Comparison of ENCODE assay signal across 18 cellular contexts in genomic region chr10:90723416-90724068, GRCh38.
DNase-seq lines count a peak whose midpoint lies in the region; ATAC-seq, FAIRE-seq and TF ChIP-seq lines count a peak whose summit lies in the region.
"Had no signal": no experiment of that assay in that cellular context is flagged by ENCODE, and none has a peak within 500 bp of the region (broad histone marks: within the 10 kb centered on the region; RNA-seq: fewer than 3 reads in every experiment).

No MANE protein-coding gene starts in this region.

- no peaks in the 10 kb centered on the region for H3K36me3 ChIP-seq in CD4-positive, alpha-beta memory T cell (ENCODE audit: insufficient read depth, low read length)
- H3K36me3 ChIP-seq in HUES64 (ENCODE audit: insufficient read depth, low read length) (no peaks in the 10 kb centered on the region), GM12878 (ENCODE audit: control insufficient read depth in 2 of 2, insufficient read depth in 2 of 2, low read length in 1 of 2) (no peaks in the 10 kb centered on the region)
- H3K36me3 ChIP-seq: adrenal gland, left lung, pancreas, SJSA1 had no signal

- no peaks in the 10 kb centered on the region for H3K9me3 ChIP-seq in CD4-positive, alpha-beta memory T cell (ENCODE audit: control insufficient read depth in 1 of 2, low read length in 2 of 2)
- H3K9me3 ChIP-seq in HUES64 (ENCODE audit: insufficient read depth, low read depth, low read length) (no peaks in the 10 kb centered on the region), GM12878 (replicated peaks; ENCODE audit: control insufficient read depth, insufficient read depth, low read length) (no peaks in the 10 kb centered on the region)
- H3K9me3 ChIP-seq: adrenal gland, left lung, pancreas, SJSA1, testis had no signal

- ATAC-seq in GM12878: peak; percentile 56
- ATAC-seq: left lung, pancreas had no signal

- H3K9ac ChIP-seq in HUES64 (ENCODE audit: low read depth, low read length) (no peak overlapping the region), GM12878 (ENCODE audit: control insufficient read depth, insufficient read depth, low read length) (no peak overlapping the region)

- H3K4me3 Mint-ChIP-seq in CD4-positive, alpha-beta memory T cell: peak overlapping the region in 5 of 8 donors; percentile 1 to 69 (median 28)
- H3K4me3 Mint-ChIP-seq in activated CD4-positive, alpha-beta memory T cell treated with anti-CD3 and anti-CD28 coated beads, Interleukin-2, amount 10 ng/mL, durations not matched to agents 7 days and 5 days: no peak overlapping the region

- BruUV-seq in GM12878 (replicated peaks; lab: Mats Ljungman, UMichigan): no TSS peak

- TF ChIP-seq RAD21 in GM12878 (IDR thresholded peaks at IDR 0.05; ENCODE audit: insufficient read depth, low read depth, low read length): no peak

- H3K4me3 ChIP-seq in CD4-positive, alpha-beta memory T cell (ENCODE audit: low read length in 2 of 2): no peak overlapping the region
- H3K4me3 ChIP-seq in HUES64 (ENCODE audit: low read length) (no peak overlapping the region), GM12878 (no peak overlapping the region)
- H3K4me3 ChIP-seq: adrenal gland, K562, left lung, pancreas, SJSA1, testis had no signal

- DNase-seq in CD4-positive, alpha-beta memory T cell: peak in 4 of 5 donors; percentile 14 to 26 (median 19)
- DNase-seq in GM12878 (ENCODE audit: low read depth, low spot score): no peak
- peak; percentile 42 for DNase-seq in kidney tubule cell (ENCODE audit: low spot score)
- no peak for DNase-seq in activated CD4-positive, alpha-beta memory T cell treated with anti-CD3 and anti-CD28 coated beads, Interleukin-2, amount 10 ng/mL, durations not matched to agents 7 days and 5 days
- no peak for DNase-seq in CD1c-positive myeloid dendritic cell (ENCODE audit: extremely low spot score)
- no peak for DNase-seq in foreskin melanocyte
- DNase-seq: activated CD4-positive, alpha-beta T cell treated with anti-CD3 and anti-CD28 coated beads for 4 hours; activated T-cell treated with anti-CD3 and anti-CD28 coated beads for 4 hours; adrenal gland; left lung; NCI-H1092; NCI-H526 treated with DMSO at 0.1 percent for 48 hours; pancreas; stimulated activated CD4-positive, alpha-beta T cell treated with anti-CD3 and anti-CD28 coated beads, Interleukin-4, amount 100 ng/mL, for 1 hour; testis had no signal

- H3K4me1 ChIP-seq in CD4-positive, alpha-beta memory T cell (ENCODE audit: insufficient read depth, low read length): no peaks in the 10 kb centered on the region
- peaks cover 32% of the 10 kb centered on the region for H3K4me1 ChIP-seq in HUES64 (ENCODE audit: insufficient read depth, low read length)
- H3K4me1 ChIP-seq in GM12878 (ENCODE audit: control insufficient read depth, insufficient read depth, low read length): no peaks in the 10 kb centered on the region
- H3K4me1 ChIP-seq: adrenal gland, left lung, pancreas, SJSA1, testis had no signal

- CTCF ChIA-PET in CD4-positive, alpha-beta memory T cell (lab: Charles Lee; ENCODE audit: partially characterized antibody): interaction anchor here (1.0 to 1.3 kb wide), 2 partner anchors 20 to 25 kb away, joined by 3 read pairs; no protein-coding TSS in a partner anchor
- CTCF ChIA-PET in GM12878 (lab: Yijun Ruan, JAX): no interaction called here
- CTCF ChIA-PET in activated CD4-positive, alpha-beta memory T cell treated with anti-CD3 and anti-CD28 coated beads, Interleukin-2, amount 10 ng/mL, durations not matched to agents 7 days and 5 days (lab: Charles Lee): no interaction called here

- H3K4me1 Mint-ChIP-seq in CD4-positive, alpha-beta memory T cell: peaks cover 3 to 10% (median 7%) of the 10 kb centered on the region in 4 donors
- H3K4me1 Mint-ChIP-seq in activated CD4-positive, alpha-beta memory T cell treated with anti-CD3 and anti-CD28 coated beads, Interleukin-2, amount 10 ng/mL, durations not matched to agents 7 days and 5 days: peaks cover 3% of the 10 kb centered on the region

- no peak overlapping the region for H2AFZ ChIP-seq in GM12878 (ENCODE audit: control insufficient read depth, low read depth, low read length)

- peaks cover 0 to 2% of the 10 kb centered on the region in 2 donors for H3K27me3 Mint-ChIP-seq in CD4-positive, alpha-beta memory T cell
- H3K27me3 Mint-ChIP-seq in activated CD4-positive, alpha-beta memory T cell treated with anti-CD3 and anti-CD28 coated beads, Interleukin-2, amount 10 ng/mL, durations not matched to agents 7 days and 5 days: no peaks in the 10 kb centered on the region

- RAD21 ChIA-PET in GM12878 (lab: Charles Lee; ENCODE audit: unreplicated experiment): no interaction called here

- H3K27me3 ChIP-seq in CD4-positive, alpha-beta memory T cell (ENCODE audit: insufficient read depth, low read length): no peaks in the 10 kb centered on the region
- no peaks in the 10 kb centered on the region for H3K27me3 ChIP-seq in HUES64 (ENCODE audit: insufficient read depth, low read length)
- no peaks in the 10 kb centered on the region for H3K27me3 ChIP-seq in GM12878 (replicated peaks in 1 of 2; ENCODE audit: control insufficient read depth in 2 of 2, insufficient read depth in 2 of 2, low read length in 1 of 2)
- H3K27me3 ChIP-seq: adrenal gland, left lung, pancreas, SJSA1, testis had no signal

- TF ChIP-seq POLR2A in GM12878 (IDR thresholded peaks at IDR 0.05; ENCODE audit: low read depth, low read length): no peak

- in situ Hi-C loops in GM12878 (cut with MboI): no loop called here

- TF ChIP-seq EP300 in GM12878 (IDR thresholded peaks at IDR 0.05; ENCODE audit: borderline replicate concordance in 1 of 2, control insufficient read depth in 1 of 2, low read depth in 2 of 2, low read length in 2 of 2): no peak

- peak overlapping the region in 5 of 7 donors; percentile 0 to 78 (median 24) for H3K27ac Mint-ChIP-seq in CD4-positive, alpha-beta memory T cell
- H3K27ac Mint-ChIP-seq in activated CD4-positive, alpha-beta memory T cell treated with anti-CD3 and anti-CD28 coated beads, Interleukin-2, amount 10 ng/mL, durations not matched to agents 7 days and 5 days: no peak overlapping the region

- SMC1A ChIA-PET in GM12878 (lab: Charles Lee; ENCODE audit: uncharacterized antibody, unreplicated experiment): interaction anchor here (1.3 kb wide), 1 partner anchor 64 kb away, joined by 3 read pairs; no protein-coding TSS in a partner anchor

- no peak for TF ChIP-seq CTCF in GM12878 (IDR thresholded peaks at IDR 0.05 in 2 of 3, conservative IDR thresholded peaks at IDR 0.05 in 1 of 3; ENCODE audit: control insufficient read depth in 2 of 3, extremely low read depth in 1 of 3, insufficient read depth in 1 of 3, low read depth in 3 of 3, low read length in 3 of 3)

- FAIRE-seq in GM12878 (lab: Jason Lieb, UNC): no peak
- FAIRE-seq: K562, pancreas had no signal

- no peak overlapping the region for H3K4me2 ChIP-seq in GM12878 (ENCODE audit: control insufficient read depth, insufficient read depth)

- H3K79me2 ChIP-seq in GM12878 (ENCODE audit: control insufficient read depth, insufficient read depth, low read length): no peaks in the 10 kb centered on the region

- no peak overlapping the region for H3K27ac ChIP-seq in CD4-positive, alpha-beta memory T cell (ENCODE audit: low read depth, low read length)
- H3K27ac ChIP-seq in HUES64 (ENCODE audit: low read depth, low read length) (peak overlapping the region; percentile 36; the same call in 1 of the 2 replicates), GM12878 (ENCODE audit: control insufficient read depth, insufficient read depth) (no peak overlapping the region)
- H3K27ac ChIP-seq: adrenal gland, left lung, pancreas, SJSA1, testis had no signal

- POLR2A ChIA-PET in CD4-positive, alpha-beta memory T cell (lab: Charles Lee; ENCODE audit: partially characterized antibody): no interaction called here
- POLR2A ChIA-PET in GM12878 (lab: Charles Lee): no interaction called here
- POLR2A ChIA-PET in activated CD4-positive, alpha-beta memory T cell treated with anti-CD3 and anti-CD28 coated beads, Interleukin-2, amount 10 ng/mL, durations not matched to agents 7 days and 5 days (lab: Charles Lee): no interaction called here

- no peaks in the 10 kb centered on the region for H4K20me1 ChIP-seq in GM12878 (ENCODE audit: control insufficient read depth, insufficient read depth)

- WGBS in HUES64: 80% methylated on average over 4 of the region's 6 CpGs
- WGBS in GM12878 (ENCODE audit: insufficient coverage, insufficient replicate concordance, low lambda C conversion rate, missing lambda C conversion rate): 29% methylated on average over 6 of the region's 6 CpGs

- intact Hi-C loops in CD4-positive, alpha-beta memory T cell (cut with micrococcal nuclease): no loop called here
- intact Hi-C loops in GM12878 (cut with micrococcal nuclease; ENCODE audit: unreplicated experiment): no loop called here

- peaks cover 0 to under 1% (median 0%) of the 10 kb centered on the region in 8 donors for H3K9me3 Mint-ChIP-seq in CD4-positive, alpha-beta memory T cell
- no peaks in the 10 kb centered on the region for H3K9me3 Mint-ChIP-seq in activated CD4-positive, alpha-beta memory T cell treated with anti-CD3 and anti-CD28 coated beads, Interleukin-2, amount 10 ng/mL, durations not matched to agents 7 days and 5 days

- H3K36me3 Mint-ChIP-seq in CD4-positive, alpha-beta memory T cell: no peaks in the 10 kb centered on the region
- H3K36me3 Mint-ChIP-seq in activated CD4-positive, alpha-beta memory T cell treated with anti-CD3 and anti-CD28 coated beads, Interleukin-2, amount 10 ng/mL, durations not matched to agents 7 days and 5 days (ENCODE audit: low read depth): no peaks in the 10 kb centered on the region

TF ChIP-seq in GM12878, 131 proteins besides CTCF, POLR2A, EP300 and RAD21 (continues in another document):
- TF ChIP-seq, protein P1, sequence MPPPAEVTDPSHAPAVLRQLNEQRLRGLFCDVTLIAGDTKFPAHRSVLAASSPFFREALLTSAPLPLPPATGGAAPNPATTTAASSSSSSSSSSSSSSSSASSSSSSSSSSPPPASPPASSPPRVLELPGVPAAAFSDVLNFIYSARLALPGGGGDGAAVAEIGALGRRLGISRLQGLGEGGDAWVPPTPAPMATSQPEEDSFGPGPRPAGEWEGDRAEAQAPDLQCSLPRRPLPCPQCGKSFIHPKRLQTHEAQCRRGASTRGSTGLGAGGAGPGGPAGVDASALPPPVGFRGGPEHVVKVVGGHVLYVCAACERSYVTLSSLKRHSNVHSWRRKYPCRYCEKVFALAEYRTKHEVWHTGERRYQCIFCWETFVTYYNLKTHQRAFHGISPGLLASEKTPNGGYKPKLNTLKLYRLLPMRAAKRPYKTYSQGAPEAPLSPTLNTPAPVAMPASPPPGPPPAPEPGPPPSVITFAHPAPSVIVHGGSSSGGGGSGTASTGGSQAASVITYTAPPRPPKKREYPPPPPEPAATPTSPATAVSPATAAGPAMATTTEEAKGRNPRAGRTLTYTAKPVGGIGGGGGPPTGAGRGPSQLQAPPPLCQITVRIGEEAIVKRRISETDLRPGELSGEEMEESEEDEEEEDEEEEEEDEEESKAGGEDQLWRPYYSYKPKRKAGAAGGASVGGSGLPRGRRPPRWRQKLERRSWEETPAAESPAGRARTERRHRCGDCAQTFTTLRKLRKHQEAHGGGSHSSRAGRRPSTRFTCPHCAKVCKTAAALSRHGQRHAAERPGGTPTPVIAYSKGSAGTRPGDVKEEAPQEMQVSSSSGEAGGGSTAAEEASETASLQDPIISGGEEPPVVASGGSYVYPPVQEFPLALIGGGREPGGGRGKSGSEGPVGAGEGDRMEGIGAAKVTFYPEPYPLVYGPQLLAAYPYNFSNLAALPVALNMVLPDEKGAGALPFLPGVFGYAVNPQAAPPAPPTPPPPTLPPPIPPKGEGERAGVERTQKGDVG (CRISPR knock-in tag; IDR thresholded peaks at IDR 0.05): no peak

Comparison
In these comparisons a context has a peak if more than half of its experiments do, and no peak if none do; other contexts are left out.
1. DNase-seq: peak in CD4-positive, alpha-beta memory T cell (4 of 5) and kidney tubule cell (single experiment); none in GM12878 (single experiment), activated CD4-positive, alpha-beta memory T cell treated with anti-CD3 and anti-CD28 coated beads, Interleukin-2, amount 10 ng/mL, durations not matched to agents 7 days and 5 days (single experiment), CD1c-positive myeloid dendritic cell (single experiment) and foreskin melanocyte (single experiment).